19 cellular contexts compared by ENCODE assay signal in the genomic region with DNA sequence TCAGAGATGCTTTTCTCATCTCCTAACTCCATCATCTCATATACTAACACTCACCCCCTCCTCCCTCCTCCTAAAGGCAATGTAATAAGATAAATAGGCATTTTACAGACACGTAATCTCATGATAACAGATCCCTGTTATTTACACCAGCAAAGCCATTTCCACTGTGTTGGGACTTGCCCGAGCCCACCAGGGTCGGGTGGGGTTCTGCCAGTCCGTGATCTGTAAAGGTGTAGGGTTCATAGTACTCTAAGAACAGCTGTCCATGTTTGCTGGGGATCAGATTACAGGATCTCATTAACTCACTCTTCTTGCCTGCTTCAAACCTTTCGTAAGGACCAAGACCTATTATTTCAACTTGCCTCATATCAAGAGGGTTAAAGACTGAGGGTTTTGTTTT.
DNase-seq lines count a peak whose midpoint lies in the region; ATAC-seq lines count a peak whose summit lies in the region.
"Had no signal": no experiment of that assay in that cellular context is flagged by ENCODE, and none has a peak within 500 bp of the region (broad histone marks: within the 10 kb centered on the region; RNA-seq: fewer than 3 reads in every experiment).

No MANE protein-coding gene starts in this region.

- intact Hi-C loops in naive thymus-derived CD4-positive, alpha-beta T cell (cut with micrococcal nuclease), result no loop called here

- no peaks in the 10 kb centered on the region for H3K9me3 ChIP-seq in Karpas-422 (ENCODE audit: low read length)
- H3K9me3 ChIP-seq in naive thymus-derived CD4-positive, alpha-beta T cell (ENCODE audit: control insufficient read depth in 2 of 3, low read length in 3 of 3), result peaks cover 0 to 5% (median 0%) of the 10 kb centered on the region in 3 experiments

- no peaks in the 10 kb centered on the region for H3K36me3 ChIP-seq in Karpas-422 (ENCODE audit: insufficient read depth, low read length)
- H3K36me3 ChIP-seq in naive thymus-derived CD4-positive, alpha-beta T cell (ENCODE audit: control insufficient read depth in 2 of 3, insufficient read depth in 3 of 3, low read length in 3 of 3), result no peaks in the 10 kb centered on the region
- H3K36me3 ChIP-seq: BLaER1, breast epithelium, left lung had no signal

- CTCF ChIA-PET in naive thymus-derived CD4-positive, alpha-beta T cell (lab: Charles Lee), result no interaction called here

- H3K4me2 ChIP-seq in Karpas-422 (ENCODE audit: low read depth, low read length, poor library complexity, severe bottlenecking), result peak overlapping the region; percentile 9
- H3K4me2 ChIP-seq: BLaER1 had no signal

- H4K20me1 ChIP-seq in Karpas-422 (ENCODE audit: insufficient read depth, low read depth, low read length), result no peaks in the 10 kb centered on the region
- H4K20me1 ChIP-seq: BLaER1 had no signal

- peaks cover 0 to 23% (median 17%) of the 10 kb centered on the region in 5 donors for H3K27me3 Mint-ChIP-seq in naive thymus-derived CD4-positive, alpha-beta T cell
- H3K27me3 Mint-ChIP-seq: activated naive CD8-positive, alpha-beta T cell; activated T-cell treated with anti-CD3 and anti-CD28 coated beads, Interleukin-2, amount 50 U/mL, for 24 hours had no signal

- H2AFZ ChIP-seq in Karpas-422 (ENCODE audit: low read length), result no peak overlapping the region
- H2AFZ ChIP-seq: parathyroid adenoma had no signal

- no peak overlapping the region for H3K4me3 ChIP-seq in Karpas-422 (ENCODE audit: low read length)
- H3K4me3 ChIP-seq in naive thymus-derived CD4-positive, alpha-beta T cell (ENCODE audit: low read length), result no peak overlapping the region
- H3K4me3 ChIP-seq: BLaER1, breast epithelium, GM12878, left lung had no signal

- peaks cover 0 to 10% (median 0%) of the 10 kb centered on the region in 5 donors for H3K36me3 Mint-ChIP-seq in naive thymus-derived CD4-positive, alpha-beta T cell
- H3K36me3 Mint-ChIP-seq: activated naive CD8-positive, alpha-beta T cell had no signal

- H3K4me1 Mint-ChIP-seq in naive thymus-derived CD4-positive, alpha-beta T cell, result no peaks in the 10 kb centered on the region

- no peak overlapping the region for H3K27ac ChIP-seq in Karpas-422 (ENCODE audit: low read length)
- H3K27ac ChIP-seq in naive thymus-derived CD4-positive, alpha-beta T cell (ENCODE audit: low read depth, low read length), result no peak overlapping the region
- H3K27ac ChIP-seq: BLaER1, breast epithelium, left lung, parathyroid adenoma had no signal

- no peak overlapping the region for H3K9ac ChIP-seq in Karpas-422 (ENCODE audit: low read length)
- H3K9ac ChIP-seq: BLaER1, parathyroid adenoma had no signal

- DNase-seq in Karpas-422 (no peak), NCI-H2029 treated with DMSO at 0.1 percent for 48 hours (lab: John Stamatoyannopoulos, UW) (peak; percentile 83), NCI-H526 treated with DMSO at 0.1 percent for 48 hours (lab: John Stamatoyannopoulos, UW) (peak; percentile 87), myocyte (ENCODE audit: low read depth) (peak; percentile 19)
- DNase-seq in stimulated activated naive CD8-positive, alpha-beta T cell treated with anti-CD3 and anti-CD28 coated beads, Interleukin-15, Interleukin-2, amounts not matched to agents 100 U/mL and 50 U/mL, for 24 hours, result no peak
- DNase-seq in naive thymus-derived CD4-positive, alpha-beta T cell, result no peak
- DNase-seq: activated CD4-positive, alpha-beta T cell treated with anti-CD3 and anti-CD28 coated beads for 48 hours; activated T-cell treated with anti-CD3 and anti-CD28 coated beads, Interleukin-2, amount 50 U/mL, for 24 hours; EL; Kasumi-1; left lung; Right ventricle myocardium superior; stimulated activated naive CD4-positive, alpha-beta T cell treated with Interleukin-2 at 50 U/mL for 16 hours had no signal

- POLR2A ChIA-PET in naive thymus-derived CD4-positive, alpha-beta T cell (lab: Charles Lee), result no interaction called here

- peaks cover 4% of the 10 kb centered on the region; the same call in 1 of the 2 replicates for H3K4me1 ChIP-seq in Karpas-422 (ENCODE audit: low read length)
- no peaks in the 10 kb centered on the region for H3K4me1 ChIP-seq in naive thymus-derived CD4-positive, alpha-beta T cell (ENCODE audit: control insufficient read depth in 2 of 2, insufficient read depth in 2 of 2, low read length in 2 of 2)
- H3K4me1 ChIP-seq: BLaER1, breast epithelium, left lung, parathyroid adenoma had no signal

- H3K27me3 ChIP-seq in Karpas-422 (ENCODE audit: low read length), result no peaks in the 10 kb centered on the region
- H3K27me3 ChIP-seq in naive thymus-derived CD4-positive, alpha-beta T cell (ENCODE audit: control insufficient read depth in 2 of 2, insufficient read depth in 2 of 2, low read length in 2 of 2), result no peaks in the 10 kb centered on the region
- H3K27me3 ChIP-seq: BLaER1, breast epithelium, left lung had no signal

- peaks cover 4 to 44% (median 13%) of the 10 kb centered on the region in 11 donors for H3K9me3 Mint-ChIP-seq in naive thymus-derived CD4-positive, alpha-beta T cell

- no peak for ATAC-seq in stimulated activated naive CD8-positive, alpha-beta T cell treated with anti-CD3 and anti-CD28 coated beads, Interleukin-15, Interleukin-2, amounts not matched to agents 100 U/mL and 50 U/mL, for 24 hours
- ATAC-seq in naive thymus-derived CD4-positive, alpha-beta T cell, result no peak
- ATAC-seq in HG03039 (IDR thresholded peaks at IDR 0.05; ENCODE audit: unreplicated experiment), result no peak
- ATAC-seq: GM12878, left lung had no signal

- no peaks in the 10 kb centered on the region for H3K79me2 ChIP-seq in Karpas-422 (ENCODE audit: low read length)
- H3K79me2 ChIP-seq: parathyroid adenoma had no signal

- no peaks in the 10 kb centered on the region for H3K9me2 ChIP-seq in Karpas-422 (replicated peaks; ENCODE audit: insufficient read depth, low read length)

- H3K27ac Mint-ChIP-seq in naive thymus-derived CD4-positive, alpha-beta T cell, result no peak overlapping the region
- H3K27ac Mint-ChIP-seq: activated naive CD8-positive, alpha-beta T cell; activated T-cell treated with anti-CD3 and anti-CD28 coated beads, Interleukin-2, amount 50 U/mL, for 24 hours had no signal

- H3K4me3 Mint-ChIP-seq in naive thymus-derived CD4-positive, alpha-beta T cell, result no peak overlapping the region
- H3K4me3 Mint-ChIP-seq: activated naive CD8-positive, alpha-beta T cell; activated T-cell treated with anti-CD3 and anti-CD28 coated beads, Interleukin-2, amount 50 U/mL, for 24 hours had no signal

Comparison
In these comparisons a context has a peak if more than half of its experiments do, and no peak if none do; other contexts are left out.
1. DNase-seq: peak in NCI-H2029 treated with DMSO at 0.1 percent for 48 hours (single experiment), NCI-H526 treated with DMSO at 0.1 percent for 48 hours (single experiment) and myocyte (single experiment); none in Karpas-422 (single experiment), stimulated activated naive CD8-positive, alpha-beta T cell treated with anti-CD3 and anti-CD28 coated beads, Interleukin-15, Interleukin-2, amounts not matched to agents 100 U/mL and 50 U/mL, for 24 hours (single experiment) and naive thymus-derived CD4-positive, alpha-beta T cell (0 of 9).